3 cellular contexts compared by ENCODE assay signal in genomic region chr16:28939825-28940224, GRCh38. TPM values are rescaled to one million over a fixed set of nuclear protein-coding genes. Genes with fewer than 3 reads are reported as not detected.
"Had no signal": no experiment of that assay in that cellular context is flagged by ENCODE, and none has a peak within 500 bp of the region (broad histone marks: within the 10 kb centered on the region; RNA-seq: fewer than 3 reads in every experiment).

No MANE protein-coding gene starts in this region.

RNA-seq across cellular contexts. Expression of gene CD19, which starts 8.1 kb away (rescaled TPM):
- total RNA-seq: HT-29, HT1080, IMR-90 had no signal
- polyA plus RNA-seq: IMR-90 had no signal
